ENCODE assay signal across 36 cellular contexts in genomic region chr1:17351598-17352324, GRCh38. TPM values are rescaled to one million over a fixed set of nuclear protein-coding genes. Genes with fewer than 3 reads are reported as not detected.
"Had no signal": no experiment of that assay in that cellular context is flagged by ENCODE, and none has a peak within 500 bp of the region (broad histone marks: within the 10 kb centered on the region; RNA-seq: fewer than 3 reads in every experiment).

No MANE protein-coding gene starts in this region.

- H3K27ac ChIP-seq: brain microvascular endothelial cell, KMS-11, Peyer's patch, VCaP had no signal

- DNase-seq: activated CD4-positive, alpha-beta T cell treated with anti-CD3 and anti-CD28 coated beads, Interleukin-2, amount 10 ng/mL, durations not matched to agents 24 days and 14 days; activated CD4-positive, alpha-beta T cell treated with anti-CD3 and anti-CD28 coated beads, Interleukin-2, amount 50 U/mL, for 4 hours; activated CD4-positive, CD25-positive, alpha-beta regulatory T cell; activated CD8-positive, alpha-beta T cell treated with anti-CD3 and anti-CD28 coated beads for 36 hours; activated effector memory CD4-positive, alpha-beta T cell treated with anti-CD3 and anti-CD28 coated beads, Interleukin-2, amount 50 U/mL, for 16 hours; activated naive CD4-positive, alpha-beta T cell; activated T-cell treated with anti-CD3 and anti-CD28 coated beads, Interleukin-2, amount 50 U/mL, for 1 hour; activated T-cell treated with anti-CD3 and anti-CD28 coated beads, Interleukin-2, amount 50 U/mL, for 72 hours; amniotic stem cell; brain microvascular endothelial cell; central memory CD4-positive, alpha-beta T cell; MM.1S; MV-4-11; NCI-H1092; NCI-H1436 treated with DMSO at 0.1 percent for 48 hours; NCI-H1694 treated with DMSO at 0.1 percent for 48 hours; NCI-H2029; NCI-H510A; NCI-H526; NCI-H748 treated with DMSO at 0.1 percent for 48 hours; NK-92 treated with Interleukin-12 subunit alpha and Interleukin-12 subunit beta, amount 100 ng/mL, for 24 hours; PC-3; Peyer's patch; Right ventricle myocardium superior; SW 1271; T-helper 1 cell; T-helper 2 cell; T-helper 9 cell had no signal

- H3K4me3 ChIP-seq: Peyer's patch had no signal

- H3K4me2 ChIP-seq: KMS-11 had no signal

- H3K27me3 ChIP-seq: brain microvascular endothelial cell, Peyer's patch had no signal

- H3K27ac Mint-ChIP-seq: activated CD4-positive, alpha-beta T cell treated with anti-CD3 and anti-CD28 coated beads, Interleukin-2, amount 10 ng/mL, durations not matched to agents 24 days and 14 days; activated CD8-positive, alpha-beta T cell treated with anti-CD3 and anti-CD28 coated beads for 36 hours; activated naive CD4-positive, alpha-beta T cell treated with anti-CD3 and anti-CD28 coated beads, Interleukin-2, amount 50 U/mL, for 72 hours; activated T-cell treated with anti-CD3 and anti-CD28 coated beads, Interleukin-2, amount 50 U/mL, for 72 hours; activated T-helper 17 cell treated with anti-CD3 and anti-CD28 coated beads, Interleukin-2, amount 50 U/mL, for 72 hours had no signal

- H3K9ac ChIP-seq: KMS-11 had no signal

- H3K9me3 Mint-ChIP-seq: activated CD4-positive, alpha-beta T cell treated with anti-CD3 and anti-CD28 coated beads, Interleukin-2, amount 10 ng/mL, durations not matched to agents 24 days and 14 days; activated CD8-positive, alpha-beta T cell treated with anti-CD3 and anti-CD28 coated beads for 36 hours; activated naive CD4-positive, alpha-beta T cell treated with anti-CD3 and anti-CD28 coated beads, Interleukin-2, amount 50 U/mL, for 72 hours; activated T-cell treated with anti-CD3 and anti-CD28 coated beads, Interleukin-2, amount 50 U/mL, for 72 hours; activated T-helper 17 cell treated with anti-CD3 and anti-CD28 coated beads, Interleukin-2, amount 50 U/mL, for 72 hours had no signal

- H3K36me3 Mint-ChIP-seq: activated naive CD4-positive, alpha-beta T cell treated with anti-CD3 and anti-CD28 coated beads, Interleukin-2, amount 50 U/mL, for 72 hours had no signal

- H3K4me3 Mint-ChIP-seq: activated CD4-positive, alpha-beta T cell treated with anti-CD3 and anti-CD28 coated beads, Interleukin-2, amount 10 ng/mL, durations not matched to agents 24 days and 14 days; activated CD8-positive, alpha-beta T cell treated with anti-CD3 and anti-CD28 coated beads for 36 hours; activated T-cell treated with anti-CD3 and anti-CD28 coated beads, Interleukin-2, amount 50 U/mL, for 72 hours; activated T-helper 17 cell treated with anti-CD3 and anti-CD28 coated beads, Interleukin-2, amount 50 U/mL, for 72 hours had no signal

- H3K9me3 ChIP-seq: Peyer's patch had no signal

- H3K27me3 Mint-ChIP-seq: activated CD4-positive, alpha-beta T cell treated with anti-CD3 and anti-CD28 coated beads, Interleukin-2, amount 10 ng/mL, durations not matched to agents 24 days and 14 days; activated CD8-positive, alpha-beta T cell treated with anti-CD3 and anti-CD28 coated beads for 36 hours had no signal

- ATAC-seq: activated CD8-positive, alpha-beta T cell treated with anti-CD3 and anti-CD28 coated beads for 36 hours; activated naive CD4-positive, alpha-beta T cell treated with anti-CD3 and anti-CD28 coated beads, Interleukin-2, amount 50 U/mL, for 72 hours; activated T-cell treated with anti-CD3 and anti-CD28 coated beads, Interleukin-2, amount 50 U/mL, for 72 hours; activated T-helper 17 cell treated with anti-CD3 and anti-CD28 coated beads, Interleukin-2, amount 50 U/mL, for 72 hours; PC-3 had no signal

- H3K36me3 ChIP-seq: brain microvascular endothelial cell, Peyer's patch had no signal

- H3K4me1 Mint-ChIP-seq: activated T-helper 17 cell treated with anti-CD3 and anti-CD28 coated beads, Interleukin-2, amount 50 U/mL, for 72 hours had no signal

- H3K4me1 ChIP-seq: Peyer's patch had no signal

RNA-seq across cellular contexts. Expression of gene PADI6, which starts 20.2 kb away (rescaled TPM):
- total RNA-seq: activated CD4-positive, alpha-beta T cell treated with anti-CD3 and anti-CD28 coated beads, Interleukin-2, amount 10 ng/mL, durations not matched to agents 24 days and 14 days; activated CD8-positive, alpha-beta memory T cell treated with anti-CD3 and anti-CD28 coated beads for 36 hours; activated CD8-positive, alpha-beta T cell treated with anti-CD3 and anti-CD28 coated beads for 36 hours; activated naive CD4-positive, alpha-beta T cell treated with anti-CD3 and anti-CD28 coated beads, Interleukin-2, amount 50 U/mL, for 72 hours; activated T-cell treated with anti-CD3 and anti-CD28 coated beads, Interleukin-2, amount 50 U/mL, for 72 hours; activated T-helper 17 cell treated with anti-CD3 and anti-CD28 coated beads, Interleukin-2, amount 50 U/mL, for 72 hours; aorta; cerebellum; LHCN-M2; PC-3; Peyer's patch; Right ventricle myocardium superior had no signal
- polyA plus RNA-seq: aorta had no signal

RNA-seq across cellular contexts. Expression of gene PADI4, which starts 43.8 kb away (rescaled TPM):
- total RNA-seq: LHCN-M2, Peyer's patch had no signal
- polyA plus RNA-seq: aorta had no signal
